In genomic region chr1:111730282-111730681, GRCh38 we compare ENCODE assay signal across 29 cellular contexts. TPM values are rescaled to one million over a fixed set of nuclear protein-coding genes. Genes with fewer than 3 reads are reported as not detected.
A peak's percentile ranks its signal among the peaks of the same experiment; 100 is the strongest.
DNase-seq lines count a peak whose midpoint lies in the region; ATAC-seq and TF ChIP-seq lines count a peak whose summit lies in the region.
"Had no signal": no experiment of that assay in that cellular context is flagged by ENCODE, and none has a peak within 500 bp of the region (broad histone marks: within the 10 kb centered on the region; RNA-seq: fewer than 3 reads in every experiment).

No MANE protein-coding gene starts in this region.

- ATAC-seq in T-helper 17 cell = no peak
- ATAC-seq: activated CD4-positive, CD25-positive, alpha-beta regulatory T cell treated with anti-CD3 and anti-CD28 coated beads, Interleukin-2, amount 50 U/mL, for 24 hours; activated T-helper 17 cell treated with anti-CD3 and anti-CD28 coated beads, Interleukin-2, amount 50 U/mL, for 72 hours had no signal

- H3K4me1 ChIP-seq in stomach smooth muscle (ENCODE audit: control insufficient read depth, insufficient read depth, low read length) (peaks cover 54% of the 10 kb centered on the region), osteoblast (ENCODE audit: insufficient read depth, low read length) (peaks cover 27% of the 10 kb centered on the region)

- peaks cover 44% of the 10 kb centered on the region for H3K79me2 ChIP-seq in osteoblast (ENCODE audit: insufficient read depth, low read length)

- H4K20me1 ChIP-seq in osteoblast (ENCODE audit: insufficient read depth, low read length) = peaks cover 32% of the 10 kb centered on the region

- no peak for TF ChIP-seq CTCF in coronary artery (IDR thresholded peaks at IDR 0.05)
- TF ChIP-seq CTCF in osteoblast (IDR thresholded peaks at IDR 0.05; ENCODE audit: extremely low read depth, low read depth, low read length) = no peak

- H3K27me3 ChIP-seq in stomach smooth muscle (ENCODE audit: control insufficient read depth in 1 of 2, insufficient read depth in 2 of 2, low read length in 2 of 2) (no peaks in the 10 kb centered on the region), osteoblast (ENCODE audit: insufficient read depth, low read length) (no peaks in the 10 kb centered on the region)

- no peak overlapping the region for H3K4me3 Mint-ChIP-seq in T-helper 17 cell
- H3K4me3 Mint-ChIP-seq: activated CD4-positive, alpha-beta memory T cell treated with anti-CD3 and anti-CD28 coated beads for 36 hours; activated T-helper 17 cell treated with anti-CD3 and anti-CD28 coated beads, Interleukin-2, amount 50 U/mL, for 72 hours; endodermal cell had no signal

- H3K27me3 Mint-ChIP-seq in T-helper 17 cell = no peaks in the 10 kb centered on the region
- H3K27me3 Mint-ChIP-seq: activated CD4-positive, alpha-beta memory T cell treated with anti-CD3 and anti-CD28 coated beads for 36 hours; activated T-helper 17 cell treated with anti-CD3 and anti-CD28 coated beads, Interleukin-2, amount 50 U/mL, for 72 hours had no signal

- H3K27ac ChIP-seq in coronary artery = no peak overlapping the region
- peak overlapping the region; percentile 58 for H3K27ac ChIP-seq in stomach smooth muscle (ENCODE audit: low read length)
- no peak overlapping the region for H3K27ac ChIP-seq in osteoblast (ENCODE audit: low read depth, low read length)
- H3K27ac ChIP-seq: HL-60, SK-N-MC had no signal

- peaks cover 11% of the 10 kb centered on the region for H3K4me1 Mint-ChIP-seq in T-helper 17 cell
- H3K4me1 Mint-ChIP-seq: activated T-helper 17 cell treated with anti-CD3 and anti-CD28 coated beads, Interleukin-2, amount 50 U/mL, for 72 hours had no signal

- no peak for DNase-seq in T-helper 17 cell
- peak; percentile 33 for DNase-seq in coronary artery (ENCODE audit: low spot score)
- peak; percentile 37 for DNase-seq in mesenteric fat pad (ENCODE audit: low spot score)
- no peak for DNase-seq in ecto neural progenitor cell (ENCODE audit: low spot score)
- no peak for DNase-seq in AML-193 (lab: John Stamatoyannopoulos, UW)
- DNase-seq in osteoblast (ENCODE audit: insufficient read length, low spot score, missing footprints) = no peak
- DNase-seq: activated CD4-positive, alpha-beta memory T cell treated with anti-CD3 and anti-CD28 coated beads for 36 hours; activated CD8-positive, alpha-beta memory T cell treated with anti-CD3 and anti-CD28 coated beads, Interleukin-2, amount 50 U/mL, for 4 hours; activated naive CD4-positive, alpha-beta T cell treated with anti-CD3 and anti-CD28 coated beads, Interleukin-2, amount 50 U/mL, for 16 hours; amygdala; C1 segment of cervical spinal cord; COR-L47; cortex of kidney; DND-41; endodermal cell; Kasumi-1; kidney; MV-4-11; NCI-H1436 treated with DMSO at 0.1 percent for 48 hours; NCI-H446; occipital lobe; RPMI8226; small intestine; trophoblast cell had no signal

- peak overlapping the region in 1 of 2 donors; percentile 18 for H3K9ac ChIP-seq in stomach smooth muscle (ENCODE audit: low read length in 2 of 2)

- H3K4me2 ChIP-seq in osteoblast (ENCODE audit: insufficient read depth, low read length) = no peak overlapping the region

- peak overlapping the region; percentile 62 for H3K27ac Mint-ChIP-seq in T-helper 17 cell
- H3K27ac Mint-ChIP-seq: activated CD4-positive, alpha-beta memory T cell treated with anti-CD3 and anti-CD28 coated beads for 36 hours; activated T-helper 17 cell treated with anti-CD3 and anti-CD28 coated beads, Interleukin-2, amount 50 U/mL, for 72 hours; endodermal cell had no signal

- H3K36me3 Mint-ChIP-seq in T-helper 17 cell (ENCODE audit: low read depth) = peaks cover 6% of the 10 kb centered on the region
- H3K36me3 Mint-ChIP-seq: activated CD4-positive, alpha-beta memory T cell treated with anti-CD3 and anti-CD28 coated beads for 36 hours had no signal

- no peak overlapping the region for H2AFZ ChIP-seq in osteoblast (ENCODE audit: low read length)

- no peak overlapping the region for H3K4me3 ChIP-seq in coronary artery
- H3K4me3 ChIP-seq in stomach smooth muscle (ENCODE audit: low read length in 2 of 2) = no peak overlapping the region
- H3K4me3 ChIP-seq in osteoblast (ENCODE audit: insufficient read depth, low read length) = no peak overlapping the region
- H3K4me3 ChIP-seq: SK-N-MC had no signal

- H3K36me3 ChIP-seq in stomach smooth muscle (ENCODE audit: control insufficient read depth in 2 of 2, insufficient read depth in 2 of 2, low read length in 2 of 2) = peaks cover 7 to 9% of the 10 kb centered on the region in 2 donors
- H3K36me3 ChIP-seq in osteoblast (ENCODE audit: insufficient read depth, low read length) = peaks cover 15% of the 10 kb centered on the region

- H3K9me3 ChIP-seq in T-helper 17 cell (ENCODE audit: control insufficient read depth, low read length, poor library complexity, severe bottlenecking) (no peaks in the 10 kb centered on the region), stomach smooth muscle (ENCODE audit: control insufficient read depth in 2 of 2, low read length in 2 of 2) (no peaks in the 10 kb centered on the region), osteoblast (ENCODE audit: low read depth, low read length) (no peaks in the 10 kb centered on the region)

RNA-seq across cellular contexts. Expression of gene INKA2, which starts 8.9 kb away (rescaled TPM):
- total RNA-seq in T-helper 17 cell (1 to 10 TPM; 1.5 to 9.0 TPM), mesenteric fat pad (15.4 TPM), osteoblast (3.5 and 3.6 TPM in 2 replicates)

RNA-seq across cellular contexts. Expression of gene DDX20, which starts 25.4 kb away (rescaled TPM):
- total RNA-seq in T-helper 17 cell (10 to 100 TPM; 20.6 to 24.7 TPM), mesenteric fat pad (9.7 TPM), osteoblast (15.6 and 19.2 TPM in 2 replicates)

Comparison
In these comparisons a context has a peak if more than half of its experiments do, and no peak if none do; other contexts are left out.
1. DNase-seq: peak in coronary artery (single experiment) and mesenteric fat pad (single experiment); none in T-helper 17 cell (0 of 3), ecto neural progenitor cell (single experiment), AML-193 (0 of 2) and osteoblast (single experiment).